ENCODE assay signal across 11 cellular contexts in genomic region chr15:72318408-72318942, GRCh38. TPM values are rescaled to one million over a fixed set of nuclear protein-coding genes. Genes with fewer than 3 reads are reported as not detected.
DNase-seq lines count a peak whose midpoint lies in the region; ATAC-seq and TF ChIP-seq lines count a peak whose summit lies in the region.
"Had no signal": no experiment of that assay in that cellular context is flagged by ENCODE, and none has a peak within 500 bp of the region (broad histone marks: within the 10 kb centered on the region; RNA-seq: fewer than 3 reads in every experiment).

No MANE protein-coding gene starts in this region.

- H3K27ac ChIP-seq in CD4-positive, alpha-beta T cell (ENCODE audit: low read depth, low read length), result no peak overlapping the region
- H3K27ac ChIP-seq in psoas muscle, result no peak overlapping the region
- H3K27ac ChIP-seq: brain microvascular endothelial cell had no signal

- H3K27ac Mint-ChIP-seq in CD4-positive, alpha-beta T cell, result peak overlapping the region; percentile 59
- no peak overlapping the region for H3K27ac Mint-ChIP-seq in activated CD8-positive, alpha-beta T cell treated with anti-CD3 and anti-CD28 coated beads for 36 hours
- peak overlapping the region; percentile 94 for H3K27ac Mint-ChIP-seq in memory B cell

- no peaks in the 10 kb centered on the region for H3K4me1 ChIP-seq in psoas muscle

- peaks cover 5% of the 10 kb centered on the region for H3K36me3 Mint-ChIP-seq in CD4-positive, alpha-beta T cell (ENCODE audit: low read depth)
- H3K36me3 Mint-ChIP-seq in activated CD8-positive, alpha-beta T cell treated with anti-CD3 and anti-CD28 coated beads for 36 hours (ENCODE audit: low read depth), result peaks cover 4% of the 10 kb centered on the region
- H3K36me3 Mint-ChIP-seq in memory B cell, result peaks cover 2% of the 10 kb centered on the region

- no peak for TF ChIP-seq CTCF in CD4-positive, alpha-beta T cell (IDR thresholded peaks at IDR 0.05)
- TF ChIP-seq CTCF in GM10248 (IDR thresholded peaks at IDR 0.05; ENCODE audit: control extremely low read depth, extremely low read depth, low read depth, missing control alignments) (no peak), psoas muscle (IDR thresholded peaks at IDR 0.05) (no peak)
- no peak for TF ChIP-seq CTCF in activated CD8-positive, alpha-beta T cell treated with anti-CD3 and anti-CD28 coated beads for 36 hours (IDR thresholded peaks at IDR 0.05)

- no peak for ATAC-seq in CD4-positive, alpha-beta T cell (ENCODE audit: poor library complexity)
- ATAC-seq in activated CD8-positive, alpha-beta T cell treated with anti-CD3 and anti-CD28 coated beads for 36 hours, result no peak
- ATAC-seq in memory B cell (ENCODE audit: low read depth), result no peak
- no peak for ATAC-seq in GM19455 (IDR thresholded peaks at IDR 0.05; ENCODE audit: unreplicated experiment)
- no peak for ATAC-seq in psoas muscle

- H3K4me3 ChIP-seq in psoas muscle, result no peak overlapping the region
- H3K4me3 ChIP-seq: smooth muscle cell had no signal

- DNase-seq in CD4-positive, alpha-beta T cell, result no peak
- DNase-seq in GM10248 (ENCODE audit: extremely low spot score) (peak; percentile 6), memory B cell (ENCODE audit: low spot score in 2 of 2) (no peak), psoas muscle (no peak), DMS79 (lab: John Stamatoyannopoulos, UW) (no peak)
- DNase-seq in activated CD8-positive, alpha-beta T cell treated with anti-CD3 and anti-CD28 coated beads for 36 hours, result no peak
- DNase-seq: brain microvascular endothelial cell, NCI-H774, SK-N-SH had no signal

- WGBS in psoas muscle, 3 donors, result 35 to 42% (median 39%) methylated on average over 2 of the region's 2 CpGs

- H3K9me3 Mint-ChIP-seq in CD4-positive, alpha-beta T cell, result no peaks in the 10 kb centered on the region
- peaks cover 2% of the 10 kb centered on the region for H3K9me3 Mint-ChIP-seq in activated CD8-positive, alpha-beta T cell treated with anti-CD3 and anti-CD28 coated beads for 36 hours
- peaks cover 3% of the 10 kb centered on the region for H3K9me3 Mint-ChIP-seq in memory B cell

- no peaks in the 10 kb centered on the region for H3K27me3 Mint-ChIP-seq in CD4-positive, alpha-beta T cell
- H3K27me3 Mint-ChIP-seq in activated CD8-positive, alpha-beta T cell treated with anti-CD3 and anti-CD28 coated beads for 36 hours, result peaks cover 11% of the 10 kb centered on the region
- H3K27me3 Mint-ChIP-seq in memory B cell, result no peaks in the 10 kb centered on the region

- H3K27me3 ChIP-seq in CD4-positive, alpha-beta T cell (ENCODE audit: control insufficient read depth, insufficient read depth, low read length), result no peaks in the 10 kb centered on the region
- no peaks in the 10 kb centered on the region for H3K27me3 ChIP-seq in psoas muscle (ENCODE audit: insufficient read depth in 3 of 3, low read length in 2 of 3)

- intact Hi-C loops in CD4-positive, alpha-beta T cell (cut with DNase I, micrococcal nuclease), result loop anchor here in 1 of 2 experiments (1.0 to 5.0 kb wide), 2 partner anchors 9 to 59 kb away; partner anchors contain the start of gene HEXA
- intact Hi-C loops in activated CD8-positive, alpha-beta T cell treated with anti-CD3 and anti-CD28 coated beads for 36 hours (cut with micrococcal nuclease), result no loop called here
- intact Hi-C loops in psoas muscle (cut with DNase I), result no loop called here

- no peaks in the 10 kb centered on the region for H3K9me3 ChIP-seq in CD4-positive, alpha-beta T cell (ENCODE audit: control insufficient read depth, low read length)
- H3K9me3 ChIP-seq in psoas muscle, result peaks cover 2% of the 10 kb centered on the region

- CTCF ChIA-PET in CD4-positive, alpha-beta T cell (lab: Charles Lee), result no interaction called here
- CTCF ChIA-PET in GM10248 (lab: Yijun Ruan, JAX), result interaction anchor here (1.4 kb wide), 2 partner anchors 15 to 92 kb away, joined by 3 read pairs; no protein-coding TSS in a partner anchor
- CTCF ChIA-PET in activated CD8-positive, alpha-beta T cell treated with anti-CD3 and anti-CD28 coated beads for 36 hours (lab: Charles Lee), result no interaction called here

- H3K4me1 Mint-ChIP-seq in CD4-positive, alpha-beta T cell (ENCODE audit: low read depth), result peaks cover 26% of the 10 kb centered on the region
- peaks cover 11% of the 10 kb centered on the region for H3K4me1 Mint-ChIP-seq in activated CD8-positive, alpha-beta T cell treated with anti-CD3 and anti-CD28 coated beads for 36 hours (ENCODE audit: low read depth)
- peaks cover 16% of the 10 kb centered on the region for H3K4me1 Mint-ChIP-seq in memory B cell

- no peaks in the 10 kb centered on the region for H3K36me3 ChIP-seq in psoas muscle (ENCODE audit: insufficient read depth in 1 of 2, low read depth in 1 of 2)
- H3K36me3 ChIP-seq: brain microvascular endothelial cell had no signal

- peak overlapping the region; percentile 65 for H3K4me3 Mint-ChIP-seq in CD4-positive, alpha-beta T cell
- H3K4me3 Mint-ChIP-seq in activated CD8-positive, alpha-beta T cell treated with anti-CD3 and anti-CD28 coated beads for 36 hours, result peak overlapping the region; percentile 59
- peak overlapping the region; percentile 81 for H3K4me3 Mint-ChIP-seq in memory B cell

- POLR2A ChIA-PET in CD4-positive, alpha-beta T cell (lab: Charles Lee), result interaction anchor here (1.0 to 1.4 kb wide), 2 partner anchors 10 to 91 kb away, joined by 3 read pairs; no protein-coding TSS in a partner anchor
- POLR2A ChIA-PET in GM10248 (lab: Yijun Ruan, JAX), result no interaction called here
- POLR2A ChIA-PET in activated CD8-positive, alpha-beta T cell treated with anti-CD3 and anti-CD28 coated beads for 36 hours (lab: Charles Lee), result interaction anchor here (1.0 kb wide), 2 partner anchors 57 to 81 kb away, joined by 3 read pairs; partner anchors contain the start of gene HEXA

RNA-seq across cellular contexts. Expression of gene CELF6, which starts 1.5 kb away (rescaled TPM):
- total RNA-seq in CD4-positive, alpha-beta T cell, result 1 to 10 TPM; 2.4 TPM
- total RNA-seq in activated CD8-positive, alpha-beta T cell treated with anti-CD3 and anti-CD28 coated beads for 36 hours, result under 1 TPM; 0.18 to 0.20 TPM
- total RNA-seq in psoas muscle, result under 1 TPM; 0.13 to 0.62 (median 0.16) TPM
- under 1 TPM; 0.15 to 0.81 (median 0.34) TPM for polyA plus RNA-seq in psoas muscle

RNA-seq across cellular contexts. Expression of gene PARP6, which starts 46.1 kb away (rescaled TPM):
- total RNA-seq in CD4-positive, alpha-beta T cell, result 100 to 1,000 TPM; 128 to 133 TPM
- 10 to 100 TPM; 48.7 to 50.1 TPM for total RNA-seq in activated CD8-positive, alpha-beta T cell treated with anti-CD3 and anti-CD28 coated beads for 36 hours
- total RNA-seq in psoas muscle, result 10 to 100 TPM; 46.1 to 83.2 (median 65.5) TPM
- 10 to 100 TPM; 48.5 to 81.1 (median 58.6) TPM for polyA plus RNA-seq in psoas muscle

RNA-seq across cellular contexts. Expression of gene HEXA, which starts 57.3 kb away (rescaled TPM):
- total RNA-seq in CD4-positive, alpha-beta T cell, result 10 to 100 TPM; 66.3 to 66.9 TPM
- 10 to 100 TPM; 55.8 to 66.8 TPM for total RNA-seq in activated CD8-positive, alpha-beta T cell treated with anti-CD3 and anti-CD28 coated beads for 36 hours
- total RNA-seq in psoas muscle, result 10 to 100 TPM; 38.1 to 53.1 (median 46.8) TPM
- 10 to 100 TPM; 32.1 to 55.4 (median 47.4) TPM for polyA plus RNA-seq in psoas muscle
